ENCODE assay signal across 8 cellular contexts in genomic region chr16:87485792-87486191, GRCh38. TPM values are rescaled to one million over a fixed set of nuclear protein-coding genes. Genes with fewer than 3 reads are reported as not detected.
A peak's percentile ranks its signal among the peaks of the same experiment; 100 is the strongest.
DNase-seq lines count a peak whose midpoint lies in the region; ATAC-seq and TF ChIP-seq lines count a peak whose summit lies in the region.
"Not testable (repeated sequence)": the region's sequence is repeated elsewhere in the genome, so short reads cannot be mapped to it uniquely, and the experiment has no call there.

No MANE protein-coding gene starts in this region.

- CTCF ChIA-PET in PC-9 (lab: Charles Lee), result not testable (repeated sequence)

- H3K4me1 Mint-ChIP-seq in activated T-cell treated with anti-CD3 and anti-CD28 coated beads, Interleukin-2, amount 50 U/mL, for 24 hours (ENCODE audit: low read depth), result peaks cover 86% of the 10 kb centered on the region
- H3K4me1 Mint-ChIP-seq in activated naive CD8-positive, alpha-beta T cell treated with anti-CD3 and anti-CD28 coated beads, Interleukin-2, amount 50 U/mL, for 24 hours, result peaks cover 85% of the 10 kb centered on the region
- H3K4me1 Mint-ChIP-seq in type B pancreatic cell (ENCODE audit: unreplicated experiment), result peaks cover 67% of the 10 kb centered on the region

- H3K4me2 ChIP-seq in PC-9, result 0 out of 2 replicates have a peak overlapping the region, but pooled peaks have one; percentile 23

- not testable (repeated sequence) for H3K9me3 Mint-ChIP-seq in activated T-cell treated with anti-CD3 and anti-CD28 coated beads, Interleukin-2, amount 50 U/mL, for 24 hours; activated naive CD8-positive, alpha-beta T cell treated with anti-CD3 and anti-CD28 coated beads, Interleukin-2, amount 50 U/mL, for 24 hours; type B pancreatic cell

- H3F3A ChIP-seq in PC-9 (ENCODE audit: insufficient read depth, low read depth), result not testable (repeated sequence)

- not testable (repeated sequence) for H3K27me3 ChIP-seq in PC-9 (ENCODE audit: insufficient read depth, low read depth); psoas muscle (ENCODE audit: insufficient read depth in 3 of 3, low read length in 2 of 3)

- peak overlapping the region; percentile 89 for H3K27ac Mint-ChIP-seq in activated T-cell treated with anti-CD3 and anti-CD28 coated beads, Interleukin-2, amount 50 U/mL, for 24 hours
- H3K27ac Mint-ChIP-seq in activated naive CD8-positive, alpha-beta T cell treated with anti-CD3 and anti-CD28 coated beads, Interleukin-2, amount 50 U/mL, for 24 hours, result peak overlapping the region; percentile 73
- not testable (repeated sequence) for H3K27ac Mint-ChIP-seq in type B pancreatic cell

- peaks cover 20% of the 10 kb centered on the region for H4K20me1 ChIP-seq in PC-9 (ENCODE audit: insufficient read depth)

- ATAC-seq in activated naive CD8-positive, alpha-beta T cell treated with anti-CD3 and anti-CD28 coated beads, Interleukin-2, amount 50 U/mL, for 24 hours, result peak; percentile 63
- ATAC-seq in psoas muscle, result not testable (repeated sequence)

- DNase-seq in DMS53 (lab: John Stamatoyannopoulos, UW), result peak; percentile 68
- DNase-seq in PC-9; activated T-cell treated with anti-CD3 and anti-CD28 coated beads, Interleukin-2, amount 50 U/mL, for 24 hours; activated naive CD8-positive, alpha-beta T cell treated with anti-CD3 and anti-CD28 coated beads, Interleukin-2, amount 50 U/mL, for 24 hours; epithelial cell of proximal tubule (ENCODE audit: low read depth); psoas muscle; type B pancreatic cell (ENCODE audit: extremely low spot score, unreplicated experiment): not testable (repeated sequence)
- DNase-seq in kidney glomerular epithelial cell (lab: John Stamatoyannopoulos, UW), result peak; percentile 77

- BruUV-seq in PC-9 (replicated peaks; lab: Mats Ljungman, UMichigan), result not testable (repeated sequence)

- peaks cover 52% of the 10 kb centered on the region for H3K79me2 ChIP-seq in PC-9 (ENCODE audit: low read depth)

- intact Hi-C loops in PC-9 (cut with micrococcal nuclease; ENCODE audit: unreplicated experiment); psoas muscle (cut with DNase I): not testable (repeated sequence)

- not testable (repeated sequence) for H3K9me2 ChIP-seq in PC-9 (ENCODE audit: insufficient read depth)

- H3K4me1 ChIP-seq in PC-9 (replicated peaks; ENCODE audit: insufficient read depth), result peaks cover 20% of the 10 kb centered on the region
- H3K4me1 ChIP-seq in psoas muscle, result peaks cover 77% of the 10 kb centered on the region

- POLR2A ChIA-PET in PC-9 (lab: Charles Lee; ENCODE audit: unreplicated experiment), result not testable (repeated sequence)

- not testable (repeated sequence) for H3K9me3 ChIP-seq in PC-9 (ENCODE audit: insufficient read depth, low read depth); psoas muscle

- not testable (repeated sequence) for H3K4me3 ChIP-seq in PC-9, psoas muscle
- H3K4me3 ChIP-seq in epithelial cell of proximal tubule (ENCODE audit: low read depth, low read length), result peak overlapping the region; percentile 3

- not testable (repeated sequence) for H3K36me3 ChIP-seq in PC-9 (ENCODE audit: low read depth); psoas muscle (ENCODE audit: insufficient read depth in 1 of 2, low read depth in 1 of 2)

- H3K27ac ChIP-seq in PC-9, result not testable (repeated sequence)
- peak overlapping the region; percentile 50 for H3K27ac ChIP-seq in psoas muscle

- not testable (repeated sequence) for TF ChIP-seq CTCF in PC-9 (conservative IDR thresholded peaks at IDR 0.05); epithelial cell of proximal tubule (conservative IDR thresholded peaks at IDR 0.05; ENCODE audit: low read depth, low read length); psoas muscle (IDR thresholded peaks at IDR 0.05); type B pancreatic cell (conservative IDR thresholded peaks at IDR 0.05)

- H3K4me3 Mint-ChIP-seq in activated T-cell treated with anti-CD3 and anti-CD28 coated beads, Interleukin-2, amount 50 U/mL, for 24 hours, result peak overlapping the region; percentile 50
- peak overlapping the region; percentile 57 for H3K4me3 Mint-ChIP-seq in activated naive CD8-positive, alpha-beta T cell treated with anti-CD3 and anti-CD28 coated beads, Interleukin-2, amount 50 U/mL, for 24 hours
- peak overlapping the region; percentile 25 for H3K4me3 Mint-ChIP-seq in type B pancreatic cell

- WGBS in psoas muscle, 3 donors, result 92 to 96% (median 93%) methylated on average over 4 of the region's 4 CpGs

- not testable (repeated sequence) for H2AFZ ChIP-seq in PC-9

- not testable (repeated sequence) for H3K27me3 Mint-ChIP-seq in activated T-cell treated with anti-CD3 and anti-CD28 coated beads, Interleukin-2, amount 50 U/mL, for 24 hours; activated naive CD8-positive, alpha-beta T cell treated with anti-CD3 and anti-CD28 coated beads, Interleukin-2, amount 50 U/mL, for 24 hours; type B pancreatic cell

- peaks cover 37% of the 10 kb centered on the region for H3K36me3 Mint-ChIP-seq in activated T-cell treated with anti-CD3 and anti-CD28 coated beads, Interleukin-2, amount 50 U/mL, for 24 hours (ENCODE audit: low read depth)
- H3K36me3 Mint-ChIP-seq in activated naive CD8-positive, alpha-beta T cell treated with anti-CD3 and anti-CD28 coated beads, Interleukin-2, amount 50 U/mL, for 24 hours (ENCODE audit: low read depth); type B pancreatic cell: not testable (repeated sequence)

RNA-seq across cellular contexts. Expression of gene ZCCHC14, which starts 7.0 kb away (rescaled TPM):
- total RNA-seq in PC-9 (2021) (17.9 and 19.2 TPM in 2 replicates), epithelial cell of proximal tubule (9.9 and 11.8 TPM in 2 replicates), psoas muscle (10 to 100 TPM; 14.6 to 17.3 (median 15.8) TPM), type B pancreatic cell (ENCODE audit: low replicate concordance) (23.5 and 32.3 TPM in 2 replicates)
- 10 to 100 TPM in 1 of 3 donors, 1 to 10 TPM in 2; 5.8 to 12.1 (median 6.0) TPM for polyA plus RNA-seq in psoas muscle
